Comparison of ENCODE assay signal across 10 cellular contexts in the genomic region with DNA sequence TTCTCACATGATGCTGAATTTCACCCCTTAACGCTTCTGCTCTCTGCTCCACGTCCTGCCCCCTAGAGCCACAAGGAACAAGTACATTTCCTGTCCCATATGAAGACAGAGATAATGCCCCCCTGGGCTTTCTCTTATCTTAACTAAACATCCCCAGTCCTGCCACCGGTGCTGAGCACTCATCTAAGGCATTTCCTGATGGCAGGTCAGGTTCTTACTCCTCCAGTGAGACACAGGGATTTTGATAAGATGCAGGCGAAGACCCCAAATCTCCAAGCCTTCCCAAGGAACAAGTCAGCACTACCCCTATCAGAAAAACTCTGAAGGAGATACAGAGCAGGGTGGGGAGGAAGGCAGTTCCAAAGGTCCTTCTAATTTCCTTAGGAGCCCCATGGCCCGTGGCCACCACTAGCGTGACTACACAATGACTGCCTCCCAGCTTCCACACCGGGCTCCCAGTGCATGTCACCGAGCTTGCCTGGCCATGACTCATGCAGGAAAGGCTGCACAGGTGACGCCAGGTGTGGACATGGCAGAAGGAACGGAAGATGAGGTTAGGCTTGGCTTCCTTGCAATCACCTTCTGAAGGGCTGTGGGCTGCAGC.
A peak's percentile ranks its signal among the peaks of the same experiment; 100 is the strongest.
DNase-seq lines count a peak whose midpoint lies in the region; ATAC-seq, FAIRE-seq and TF ChIP-seq lines count a peak whose summit lies in the region.
"Had no signal": no experiment of that assay in that cellular context is flagged by ENCODE, and none has a peak within 500 bp of the region (broad histone marks: within the 10 kb centered on the region; RNA-seq: fewer than 3 reads in every experiment).

No MANE protein-coding gene starts in this region.

- no peaks in the 10 kb centered on the region for H3K27me3 ChIP-seq in H9 (ENCODE audit: insufficient read depth, low read length)
- H3K27me3 ChIP-seq in left ventricle myocardium inferior (ENCODE audit: low read depth) = no peaks in the 10 kb centered on the region

- no peak overlapping the region for H3K4me3 Mint-ChIP-seq in H9

- H3K36me3 ChIP-seq in left ventricle myocardium inferior = no peaks in the 10 kb centered on the region

- H3T11ph ChIP-seq in H9 (ENCODE audit: low read length) = no peak overlapping the region

- intact Hi-C loops in left ventricle myocardium inferior (cut with micrococcal nuclease) = loop anchor here (10.0 kb wide), 1 partner anchor 137 kb away; no protein-coding TSS in a partner anchor

- no peak overlapping the region for H3K14ac ChIP-seq in H9 (ENCODE audit: insufficient read depth, low read length)

- H4K91ac ChIP-seq in H9 (ENCODE audit: insufficient read length, low read depth, low read length) = no peak overlapping the region

- no peak overlapping the region for H3K9ac ChIP-seq in H9 (ENCODE audit: extremely low read depth, insufficient read length, low read length)

- H3K4me1 Mint-ChIP-seq in H9 = peaks cover 34 to 38% of the 10 kb centered on the region in 2 experiments

- H3K27me3 Mint-ChIP-seq in H9 (ENCODE audit: low read depth) = no peaks in the 10 kb centered on the region; the same call in none of the 2 replicates

- H3K27ac ChIP-seq in H9 (ENCODE audit: insufficient read length, low read depth, low read length) (no peak overlapping the region), left ventricle myocardium inferior (replicated peaks) (peak overlapping the region; percentile 45)
- H3K27ac ChIP-seq: C4-2B, VCaP had no signal

- no peaks in the 10 kb centered on the region for H3K79me1 ChIP-seq in H9 (ENCODE audit: insufficient read depth, low read depth, low read length, poor library complexity, severe bottlenecking)

- no peak for FAIRE-seq in RCC 7860 (lab: Jason Lieb, UNC)

- H3K4me2 ChIP-seq in H9 (ENCODE audit: insufficient read depth, insufficient read length, low read length) = no peak overlapping the region

- no peak overlapping the region for H2AK5ac ChIP-seq in H9 (ENCODE audit: insufficient read length, low read length)

- no peaks in the 10 kb centered on the region for H3K36me3 Mint-ChIP-seq in H9 (ENCODE audit: insufficient read depth in 1 of 3, low read depth in 3 of 3)

- no CpG with 5 or more reads among the region's 10 CpGs for WGBS in H9 (ENCODE audit: extremely low coverage, insufficient read length, low lambda C conversion rate)

- peak; percentile 51 for TF ChIP-seq CTCF in H9 (conservative IDR thresholded peaks at IDR 0.05)
- TF ChIP-seq CTCF in left ventricle myocardium inferior (IDR thresholded peaks at IDR 0.05; ENCODE audit: borderline replicate concordance) = peak; percentile 39

- H2BK15ac ChIP-seq in H9 (ENCODE audit: low read depth, low read length) = no peak overlapping the region

- DNase-seq in 8988T (peak; percentile 71), H9 (no peak), SW480 (ENCODE audit: low spot score) (peak; percentile 85), left ventricle myocardium inferior (no peak), RCC 7860 (ENCODE audit: low spot score) (no peak), NCI-H1048 (lab: John Stamatoyannopoulos, UW) (no peak), NCI-H2196 (lab: John Stamatoyannopoulos, UW; ENCODE audit: unreplicated experiment) (no peak)
- DNase-seq in stimulated activated naive CD8-positive, alpha-beta T cell treated with anti-CD3 and anti-CD28 coated beads, Interleukin-15, Interleukin-2, amounts not matched to agents 100 U/mL and 50 U/mL, for 24 hours = no peak

- H3K9me3 ChIP-seq in H9 (ENCODE audit: control insufficient read depth, low read depth, low read length) = no peaks in the 10 kb centered on the region
- no peaks in the 10 kb centered on the region for H3K9me3 ChIP-seq in left ventricle myocardium inferior (replicated peaks)

- H4K8ac ChIP-seq in H9 (replicated peaks; ENCODE audit: insufficient read length, low read depth, low read length) = no peak overlapping the region

- no peak overlapping the region for H2BK5ac ChIP-seq in H9 (ENCODE audit: insufficient read length, low read length)

- H3K79me2 ChIP-seq in H9 (ENCODE audit: insufficient read depth, low read length) = no peaks in the 10 kb centered on the region

- no peak overlapping the region for H2BK20ac ChIP-seq in H9 (ENCODE audit: low read depth, low read length, poor library complexity, severe bottlenecking)

- ATAC-seq in stimulated activated naive CD8-positive, alpha-beta T cell treated with anti-CD3 and anti-CD28 coated beads, Interleukin-15, Interleukin-2, amounts not matched to agents 100 U/mL and 50 U/mL, for 24 hours = no peak

- H3K18ac ChIP-seq in H9 (ENCODE audit: insufficient read length, low read depth, low read length) = peak overlapping the region; percentile 40

- no peak overlapping the region for H2AFZ ChIP-seq in H9 (ENCODE audit: low read length)

- no peak overlapping the region for H2BK12ac ChIP-seq in H9 (ENCODE audit: insufficient read length, low read depth, low read length)

- peaks cover 10% of the 10 kb centered on the region; the same call in 1 of the 2 replicates for H3K4me1 ChIP-seq in H9 (ENCODE audit: insufficient read depth, low read length)
- peaks cover 32% of the 10 kb centered on the region for H3K4me1 ChIP-seq in left ventricle myocardium inferior

- no peak overlapping the region for H3K56ac ChIP-seq in H9 (ENCODE audit: insufficient read length, low read depth, low read length)

- H3K23ac ChIP-seq in H9 (ENCODE audit: insufficient read length, low read depth, low read length) = no peak overlapping the region

- no peak overlapping the region for H3K4me3 ChIP-seq in left ventricle myocardium inferior

- H3K9me3 Mint-ChIP-seq in H9 = no peaks in the 10 kb centered on the region

- H3K4ac ChIP-seq in H9 (ENCODE audit: low read depth, low read length) = no peak overlapping the region

- no peaks in the 10 kb centered on the region for H3K23me2 ChIP-seq in H9 (ENCODE audit: insufficient read length, low read depth, low read length, poor library complexity, severe bottlenecking)

- H2BK120ac ChIP-seq in H9 (ENCODE audit: low read depth, low read length, poor library complexity, severe bottlenecking) = no peak overlapping the region

- peak overlapping the region in 2 of 3 experiments; percentile 4 to 38; a peak in 4 of 7 replicates for H3K27ac Mint-ChIP-seq in H9

- no peaks in the 10 kb centered on the region for H4K20me1 ChIP-seq in H9 (ENCODE audit: control insufficient read depth, insufficient read depth, insufficient read length)

- H4K5ac ChIP-seq in H9 (ENCODE audit: insufficient read length, low read depth, low read length) = no peak overlapping the region

Comparison
In these comparisons a context has a peak if more than half of its experiments do, and no peak if none do; other contexts are left out.
1. DNase-seq: peak in 8988T (single experiment) and SW480 (single experiment); none in H9 (single experiment), left ventricle myocardium inferior (single experiment), RCC 7860 (single experiment), NCI-H1048 (single experiment), NCI-H2196 (single experiment) and stimulated activated naive CD8-positive, alpha-beta T cell treated with anti-CD3 and anti-CD28 coated beads, Interleukin-15, Interleukin-2, amounts not matched to agents 100 U/mL and 50 U/mL, for 24 hours (single experiment).